Comparison of ENCODE assay signal across 8 cellular contexts in the genomic region with DNA sequence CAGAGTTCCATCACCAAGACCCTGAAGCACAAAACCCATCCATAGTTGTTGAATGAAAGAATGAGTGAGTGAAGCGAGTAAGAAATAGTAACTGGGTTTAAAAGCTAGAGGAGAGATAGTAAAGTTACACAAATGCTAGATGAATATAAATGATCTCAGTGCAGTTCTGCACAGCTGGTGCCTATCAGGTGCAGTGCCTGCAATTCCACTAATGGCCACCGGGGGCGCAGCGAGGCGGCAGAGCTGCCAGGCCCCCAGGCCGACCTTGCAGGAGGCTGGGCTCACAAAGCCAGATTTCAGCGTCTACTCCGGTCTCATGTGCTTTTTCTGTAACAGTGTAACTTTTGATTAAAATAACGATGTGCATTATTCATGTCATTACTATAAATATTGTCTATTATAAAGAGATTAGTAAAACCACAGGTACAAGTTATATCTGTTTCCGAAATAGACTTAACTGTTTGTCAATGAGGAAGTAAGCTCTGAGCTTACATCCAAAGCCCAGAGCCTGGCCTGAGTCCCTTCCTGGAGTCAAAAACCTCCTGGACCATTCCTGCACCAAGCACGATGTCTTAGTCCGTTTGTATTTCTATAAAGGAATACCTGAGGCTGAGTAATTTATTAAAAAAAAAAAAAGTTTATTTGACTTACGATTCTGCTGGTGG.
DNase-seq lines count a peak whose midpoint lies in the region; ATAC-seq, FAIRE-seq and TF ChIP-seq lines count a peak whose summit lies in the region.

No MANE protein-coding gene starts in this region.

- FAIRE-seq in bronchial epithelial cell (lab: Jason Lieb, UNC) = no peak

- intact Hi-C loops in left colon (cut with DNase I, micrococcal nuclease) = loop anchor here in 1 of 2 donors (10.0 kb wide), 1 partner anchor 230 kb away; no protein-coding TSS in a partner anchor

- no peaks in the 10 kb centered on the region for H3K27me3 ChIP-seq in bronchial epithelial cell (ENCODE audit: control insufficient read depth, insufficient read depth, low read length)

- TF ChIP-seq CTCF in bronchial epithelial cell (IDR thresholded peaks at IDR 0.05; ENCODE audit: insufficient read depth, low read length, severe bottlenecking) = peak; percentile 98

- DNase-seq in C1 segment of cervical spinal cord (lab: John Stamatoyannopoulos, UW) (peak in 10 of 14 donors; percentile 7 to 60 (median 24)), NCI-H1694 treated with DMSO at 0.1 percent for 48 hours (lab: John Stamatoyannopoulos, UW) (peak; percentile 44), bronchial epithelial cell (ENCODE audit: low read depth) (peak; percentile 22), left colon (peak in 1 of 2 donors; percentile 77)
- DNase-seq in stimulated activated CD4-positive, alpha-beta T cell treated with anti-CD3 and anti-CD28 coated beads, TNF-alpha, amount 100 ng/mL, for 1 hour (ENCODE audit: low read depth in 3 of 3, low spot score in 1 of 3) = peak; percentile 37 to 67 (median 38)

- H3K4me3 ChIP-seq in bronchial epithelial cell (ENCODE audit: low read depth, low read length) = no peak overlapping the region

- ATAC-seq in GM21381 (IDR thresholded peaks at IDR 0.05; ENCODE audit: unreplicated experiment) (peak; percentile 84), left colon (peak; percentile 73), GM18858 (IDR thresholded peaks at IDR 0.05; ENCODE audit: unreplicated experiment) (no peak)
- peak; percentile 55 to 68 for ATAC-seq in activated CD4-positive, CD25-positive, alpha-beta regulatory T cell treated with anti-CD3 and anti-CD28 coated beads, Interleukin-2, amount 50 U/mL, for 24 hours

- no peaks in the 10 kb centered on the region for H3K36me3 ChIP-seq in bronchial epithelial cell (ENCODE audit: control insufficient read depth, insufficient read depth, low read length)
